Comparison of ENCODE assay signal across 23 cellular contexts in the genomic region with DNA sequence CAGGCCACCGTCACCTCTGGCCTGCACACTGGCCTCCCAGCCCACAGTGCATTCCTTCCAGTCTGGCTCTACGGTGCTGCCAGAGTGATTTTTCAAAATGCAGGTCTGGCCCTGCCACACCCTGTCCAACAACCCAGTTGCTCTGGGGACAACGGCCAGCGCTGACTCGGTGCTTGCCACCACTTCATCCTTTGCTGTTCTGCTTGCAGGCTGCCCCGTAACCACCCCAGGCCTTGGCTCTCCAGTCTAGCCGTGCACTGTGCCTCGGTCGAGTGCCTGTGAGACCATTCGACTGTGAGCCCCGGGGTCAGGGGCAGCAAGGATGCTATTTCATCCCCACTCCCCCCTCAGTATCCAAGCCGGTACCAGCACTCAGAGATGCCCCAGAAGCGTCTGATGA.
"Had no signal": no experiment of that assay in that cellular context is flagged by ENCODE, and none has a peak within 500 bp of the region (broad histone marks: within the 10 kb centered on the region; RNA-seq: fewer than 3 reads in every experiment).

No MANE protein-coding gene starts in this region.

- H3K4me3 ChIP-seq: esophagus muscularis mucosa, gastroesophageal sphincter, lung, testis, tibial nerve, upper lobe of right lung had no signal

- H3K27me3 ChIP-seq: esophagus muscularis mucosa, gastroesophageal sphincter, testis, tibial nerve, upper lobe of right lung had no signal

- H3K9me3 ChIP-seq: esophagus muscularis mucosa, testis, upper lobe of right lung had no signal

- DNase-seq: cerebellar nuclear complex; cortex of kidney; effector memory CD4-positive, alpha-beta T cell; glutamatergic neuron; immature natural killer cell; left cardiac atrium; left ventricle myocardium superior; mesendoderm; naive thymus-derived CD4-positive, alpha-beta T cell; nephron progenitor cell; posterior cingulate gyrus; stimulated activated CD4-positive, alpha-beta T cell treated with anti-CD3 and anti-CD28 coated beads, Interleukin-2, amount 100 ng/mL, for 24 hours; stimulated activated CD4-positive, alpha-beta T cell treated with anti-CD3 and anti-CD28 coated beads, Interleukin-4, amount 100 ng/mL, for 4 hours; stimulated activated naive B cell treated with anti-CD40 and anti-IgM and Interleukin-4, amounts not matched to agents 10 μg/mL and 1 μg/mL and 100 μg/mL, for 72 hours; stimulated activated naive CD8-positive, alpha-beta T cell treated with anti-CD3 and anti-CD28 coated beads, Interleukin-15, amount 100 ng/mL, for 72 hours; testis; upper lobe of right lung had no signal

- H3K27ac ChIP-seq: epithelial cell of prostate, esophagus muscularis mucosa, gastroesophageal sphincter, testis, upper lobe of right lung had no signal

- ATAC-seq: gastroesophageal sphincter; left cardiac atrium; left ventricle myocardium superior; naive thymus-derived CD4-positive, alpha-beta T cell; sciatic nerve; stimulated activated naive B cell treated with anti-CD40 and anti-IgM and Interleukin-4, amounts not matched to agents 10 μg/mL and 1 μg/mL and 100 μg/mL, for 72 hours; stimulated activated naive CD8-positive, alpha-beta T cell treated with anti-CD3 and anti-CD28 coated beads, Interleukin-15, amount 100 ng/mL, for 72 hours; upper lobe of right lung had no signal

- H3K4me1 ChIP-seq: testis, upper lobe of right lung had no signal
